Comparison of ENCODE assay signal across 1 cellular context in the genomic region with DNA sequence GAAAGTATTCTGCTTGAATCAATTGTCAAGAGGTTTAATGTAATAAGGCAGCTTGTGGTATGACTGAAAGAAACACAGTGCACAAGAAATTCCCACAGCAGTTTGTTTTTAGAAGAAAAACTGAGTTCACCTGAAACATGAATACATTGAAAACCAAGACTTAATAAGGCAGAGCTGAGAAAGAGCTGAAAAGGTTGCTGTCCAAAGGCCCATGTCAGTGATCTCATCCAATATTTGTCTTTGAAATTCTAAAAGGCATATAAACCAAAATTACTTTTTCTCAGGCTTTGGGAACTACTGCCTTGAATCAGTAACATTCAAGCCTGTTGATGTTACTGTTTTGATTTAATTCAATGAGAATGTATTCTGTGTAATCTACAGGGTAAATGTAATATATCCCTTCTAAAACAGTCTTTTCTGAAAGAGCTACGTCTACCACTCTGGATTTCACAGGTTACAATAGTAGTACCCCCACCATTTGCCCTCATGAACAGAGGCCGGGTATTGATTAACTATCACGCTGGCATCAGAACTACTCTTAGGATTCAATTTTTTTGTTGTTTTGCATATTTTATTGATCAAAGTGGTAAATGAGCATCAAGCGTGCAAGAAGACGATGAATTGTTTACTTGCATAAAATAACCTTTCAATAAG.
TF ChIP-seq lines count a peak whose summit lies in the region.

No MANE protein-coding gene starts in this region.

TF ChIP-seq in GM23338, 12 proteins besides CTCF, POLR2A, EP300 and RAD21 (continued from another document):
- TF ChIP-seq EZH2phosphoT487 (IDR thresholded peaks at IDR 0.05; ENCODE audit: unreplicated experiment) = no peak
- no peak for TF ChIP-seq ZNF331 (CRISPR knock-in tag; IDR thresholded peaks at IDR 0.05; ENCODE audit: low read depth)
- TF ChIP-seq STAT1 (IDR thresholded peaks at IDR 0.05; ENCODE audit: unreplicated experiment) = no peak
- no peak for TF ChIP-seq NANOG (IDR thresholded peaks at IDR 0.05; ENCODE audit: borderline replicate concordance)
TF ChIP-seq in GM23338: peak in this region for 0.
